In genomic region chr17:1488826-1489275, GRCh38 we compare ENCODE assay signal across 10 cellular contexts. TPM values are rescaled to one million over a fixed set of nuclear protein-coding genes. Genes with fewer than 3 reads are reported as not detected.
DNase-seq lines count a peak whose midpoint lies in the region; ATAC-seq, FAIRE-seq and TF ChIP-seq lines count a peak whose summit lies in the region.
"Had no signal": no experiment of that assay in that cellular context is flagged by ENCODE, and none has a peak within 500 bp of the region (broad histone marks: within the 10 kb centered on the region; RNA-seq: fewer than 3 reads in every experiment).

No MANE protein-coding gene starts in this region.

- BruUV-seq in Panc1 (replicated peaks; lab: Mats Ljungman, UMichigan): no TSS peak

- TF ChIP-seq POLR2A in GM18505 (IDR thresholded peaks at IDR 0.05; ENCODE audit: borderline replicate concordance, extremely low read depth, insufficient read depth, insufficient read length): no peak

- H3K9me3 ChIP-seq in CD4-positive, alpha-beta T cell (ENCODE audit: control insufficient read depth, low read length): no peaks in the 10 kb centered on the region
- no peaks in the 10 kb centered on the region for H3K9me3 ChIP-seq in Panc1 (ENCODE audit: control insufficient read depth, insufficient read depth, low read depth, low read length)
- no peaks in the 10 kb centered on the region for H3K9me3 ChIP-seq in pancreas

- 77 to 82% methylated on average over 7 of the region's 7 CpGs for WGBS in pancreas, 2 donors

- intact Hi-C loops in CD4-positive, alpha-beta T cell (cut with DNase I, micrococcal nuclease): no loop called here
- intact Hi-C loops in Panc1 (cut with micrococcal nuclease; ENCODE audit: unreplicated experiment) (no loop called here), pancreas (cut with DNase I) (no loop called here)

- DNase-seq in CD4-positive, alpha-beta T cell: no peak
- DNase-seq in Panc1 (ENCODE audit: low read depth, low spot score): no peak
- DNase-seq in epithelial cell of prostate (ENCODE audit: low read depth, low spot score): no peak
- DNase-seq in pancreas: peak in 1 of 6 donors; percentile 56
- no peak for DNase-seq in iPS-NIHi11 (ENCODE audit: low spot score)
- DNase-seq in NCI-H1105 treated with DMSO at 0.1 percent for 48 hours (lab: John Stamatoyannopoulos, UW): no peak
- DNase-seq in stimulated activated CD4-positive, alpha-beta T cell treated with anti-CD3 and anti-CD28 coated beads, Interleukin-12 subunit alpha, Interleukin-12 subunit beta, amount 100 ng/mL, for 4 hours: no peak
- DNase-seq: stimulated activated CD4-positive, alpha-beta T cell treated with anti-CD3 and anti-CD28 coated beads, Interleukin-4, amount 100 ng/mL, for 24 hours had no signal

- H3K4me1 Mint-ChIP-seq in CD4-positive, alpha-beta T cell (ENCODE audit: low read depth): peaks cover 50% of the 10 kb centered on the region

- in situ Hi-C loops in Panc1 (cut with HindIII; ENCODE audit: low pct_unique_long_range_greater_than_20kb, low sequenced_read_pairs): no loop called here

- H3K36me3 ChIP-seq in Panc1 (ENCODE audit: control insufficient read depth, insufficient read depth, low read length): no peaks in the 10 kb centered on the region
- H3K36me3 ChIP-seq in pancreas: no peaks in the 10 kb centered on the region

- ATAC-seq in CD4-positive, alpha-beta T cell (ENCODE audit: poor library complexity): no peak
- ATAC-seq in Panc1: no peak
- no peak for ATAC-seq in pancreas
- ATAC-seq in GM18505 (IDR thresholded peaks at IDR 0.05; ENCODE audit: unreplicated experiment): no peak

- H3K27me3 ChIP-seq in CD4-positive, alpha-beta T cell (ENCODE audit: control insufficient read depth, insufficient read depth, low read length): no peaks in the 10 kb centered on the region
- H3K27me3 ChIP-seq in Panc1 (ENCODE audit: control insufficient read depth, insufficient read depth, low read length) (no peaks in the 10 kb centered on the region), pancreas (no peaks in the 10 kb centered on the region)

- peaks cover 6% of the 10 kb centered on the region for H3K36me3 Mint-ChIP-seq in CD4-positive, alpha-beta T cell (ENCODE audit: low read depth)

- CTCF ChIA-PET in CD4-positive, alpha-beta T cell (lab: Charles Lee): interaction anchor here (2.9 kb wide), 1 partner anchor 27 kb away, joined by 12 read pairs; the partner anchor contains the start of gene INPP5K
- CTCF ChIA-PET in Panc1 (lab: Charles Lee): no interaction called here

- POLR2A ChIA-PET in CD4-positive, alpha-beta T cell (lab: Charles Lee): interaction anchor here (2.5 to 2.9 kb wide), 2 partner anchors 27 to 33 kb away, joined by 10 to 36 read pairs; partner anchors contain the start of genes CRK and INPP5K
- POLR2A ChIA-PET in Panc1 (lab: Charles Lee): no interaction called here

- no peak for FAIRE-seq in pancreas (lab: Jason Lieb, UNC)
- FAIRE-seq: colon had no signal

- H3K27ac ChIP-seq in CD4-positive, alpha-beta T cell (ENCODE audit: low read depth, low read length): peak overlapping the region; percentile 35
- peak overlapping the region; percentile 89 for H3K27ac ChIP-seq in Panc1 (ENCODE audit: low read length)
- H3K27ac ChIP-seq in epithelial cell of prostate: peak overlapping the region; percentile 84
- peak overlapping the region; percentile 92 to 96 (median 93) for H3K27ac ChIP-seq in pancreas

- no peaks in the 10 kb centered on the region for H3K9me3 Mint-ChIP-seq in CD4-positive, alpha-beta T cell

- TF ChIP-seq CTCF in CD4-positive, alpha-beta T cell (IDR thresholded peaks at IDR 0.05): no peak
- no peak for TF ChIP-seq CTCF in Panc1 (IDR thresholded peaks at IDR 0.05)
- no peak for TF ChIP-seq CTCF in pancreas (IDR thresholded peaks at IDR 0.05)

- peak overlapping the region; percentile 91 for H3K27ac Mint-ChIP-seq in CD4-positive, alpha-beta T cell

- no peaks in the 10 kb centered on the region for H3K27me3 Mint-ChIP-seq in CD4-positive, alpha-beta T cell

- H3K4me1 ChIP-seq in Panc1 (ENCODE audit: control insufficient read depth, insufficient read depth, low read length) (peaks cover 30% of the 10 kb centered on the region), pancreas (peaks cover 3 to 8% (median 4%) of the 10 kb centered on the region in 3 donors)

- H3K4me3 ChIP-seq in Panc1 (ENCODE audit: low read depth in 2 of 2, low read length in 2 of 2) (peak overlapping the region; percentile 40 to 50), pancreas (peak overlapping the region in 1 of 4 donors; percentile 69)

- H3K4me3 Mint-ChIP-seq in CD4-positive, alpha-beta T cell: peak overlapping the region; percentile 83

RNA-seq across cellular contexts. Expression of gene MYO1C, which starts 3.6 kb away (rescaled TPM):
- total RNA-seq in CD4-positive, alpha-beta T cell: 10 to 100 TPM; 21.0 to 24.7 TPM
- total RNA-seq in Panc1 (2021; ENCODE audit: unreplicated experiment) (251 TPM), pancreas (100 to 1,000 TPM in 4 of 6 donors, 10 to 100 TPM in 2; 95.1 to 138 (median 105) TPM)
- 289 TPM for polyA plus RNA-seq in Panc1 (2012; ENCODE audit: insufficient read length)
- polyA plus RNA-seq in pancreas: 10 to 100 TPM; 57.2 to 69.3 TPM

RNA-seq across cellular contexts. Expression of gene INPP5K, which starts 27.6 kb away (rescaled TPM):
- total RNA-seq in CD4-positive, alpha-beta T cell: 100 to 1,000 TPM; 199 to 207 TPM
- total RNA-seq in Panc1 (2021; ENCODE audit: unreplicated experiment): 21.3 TPM
- polyA plus RNA-seq in Panc1 (2012; ENCODE audit: insufficient read length): 39.1 TPM
- 10 to 100 TPM; 13.2 to 23.8 (median 17.2) TPM for total RNA-seq in pancreas
- polyA plus RNA-seq in pancreas: 10 to 100 TPM; 23.9 to 24.4 TPM

RNA-seq across cellular contexts. Expression of gene CRK, which starts 32.8 kb away (rescaled TPM):
- total RNA-seq in CD4-positive, alpha-beta T cell: 10 to 100 TPM; 13.6 to 14.5 TPM
- 67.0 TPM for total RNA-seq in Panc1 (2021; ENCODE audit: unreplicated experiment)
- polyA plus RNA-seq in Panc1 (2012; ENCODE audit: insufficient read length): 46.2 TPM
- 10 to 100 TPM; 18.1 to 30.8 (median 20.5) TPM for total RNA-seq in pancreas
- 10 to 100 TPM in 1 of 2 donors, 1 to 10 TPM in 1; 9.8 to 15.3 TPM for polyA plus RNA-seq in pancreas

Comparison
In these comparisons a context has a peak if more than half of its experiments do, and no peak if none do; other contexts are left out.
1. H3K27ac ChIP-seq: peak in every context shown above with its lines; median percentile 93 in pancreas; 89 in Panc1; 84 in epithelial cell of prostate; 35 in CD4-positive, alpha-beta T cell.